10 cellular contexts compared by ENCODE assay signal in the genomic region with DNA sequence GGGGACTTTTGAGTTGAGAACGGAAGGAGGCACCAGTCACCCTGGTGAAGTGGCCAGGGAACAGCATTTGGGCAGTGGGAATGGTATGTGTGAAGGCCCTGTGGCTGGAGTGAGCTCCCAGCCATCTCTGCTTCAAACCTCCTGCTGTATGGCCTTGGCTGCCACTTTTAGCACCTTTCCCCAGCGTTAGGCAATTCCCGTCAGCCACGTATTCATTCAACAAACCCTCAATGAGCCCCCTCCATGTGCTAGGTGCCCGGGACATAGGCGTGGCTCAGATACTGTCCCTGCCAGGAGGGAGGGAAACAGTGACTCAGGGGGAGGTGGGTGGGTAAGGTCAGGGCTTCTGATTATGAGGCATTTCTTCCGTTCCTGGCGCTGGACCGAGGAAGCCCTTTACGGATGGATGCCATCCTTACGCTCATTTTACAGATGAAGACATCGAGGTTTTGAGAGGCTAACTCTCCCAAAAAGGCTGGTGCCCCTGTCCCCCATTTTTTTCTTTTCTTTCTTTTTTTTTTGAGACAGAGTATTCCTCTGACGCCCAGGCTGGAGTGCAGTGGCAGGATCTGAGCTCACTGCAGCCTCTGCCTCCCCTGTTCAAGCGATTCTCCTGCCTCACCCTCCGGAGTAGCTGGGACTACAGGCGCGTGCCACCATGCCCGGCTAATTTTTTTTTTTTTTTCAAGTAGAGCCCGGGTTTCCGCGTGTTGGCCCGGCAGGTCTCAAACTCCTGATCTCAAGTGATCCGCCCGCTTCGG. TPM values are rescaled to one million over a fixed set of nuclear protein-coding genes. Genes with fewer than 3 reads are reported as not detected.
A peak's percentile ranks its signal among the peaks of the same experiment; 100 is the strongest.
DNase-seq lines count a peak whose midpoint lies in the region; ATAC-seq and TF ChIP-seq lines count a peak whose summit lies in the region.
"Had no signal": no experiment of that assay in that cellular context is flagged by ENCODE, and none has a peak within 500 bp of the region (broad histone marks: within the 10 kb centered on the region; RNA-seq: fewer than 3 reads in every experiment).

No MANE protein-coding gene starts in this region.

- no peaks in the 10 kb centered on the region for H3K27me3 ChIP-seq in MG63
- H3K27me3 ChIP-seq: tibial nerve had no signal

- no peak for ATAC-seq in omental fat pad (ENCODE audit: low FRiP score)

- H3K27ac ChIP-seq in coronary artery, result peak overlapping the region in 1 of 2 donors; percentile 67
- H3K27ac ChIP-seq: parathyroid adenoma had no signal

- H3K9me3 ChIP-seq in MG63, result no peaks in the 10 kb centered on the region
- H3K9me3 ChIP-seq: tibial nerve had no signal

- H3K4me3 ChIP-seq in MG63 (no peak overlapping the region), coronary artery (no peak overlapping the region)

- intact Hi-C loops in posterior vena cava (cut with DNase I), result loop anchor here (5.0 kb wide), 2 partner anchors 101 to 144 kb away; a partner anchor contains a TSS

- peak; percentile 85 for DNase-seq in Daoy (ENCODE audit: low read depth)
- peak; percentile 70 for DNase-seq in MG63
- peak; percentile 67 for DNase-seq in coronary artery (ENCODE audit: low spot score)
- DNase-seq in posterior vena cava (ENCODE audit: low spot score), result peak; percentile 78
- DNase-seq in effector CD8-positive, alpha-beta T cell (lab: John Stamatoyannopoulos, UW), result no peak
- no peak for DNase-seq in NCI-H82 (lab: John Stamatoyannopoulos, UW)
- no peak for DNase-seq in omental fat pad (ENCODE audit: low spot score)
- DNase-seq in NCI-H748 (lab: John Stamatoyannopoulos, UW; ENCODE audit: unreplicated experiment), result no peak

- TF ChIP-seq CTCF in coronary artery (IDR thresholded peaks at IDR 0.05) (no peak), omental fat pad (IDR thresholded peaks at IDR 0.05) (no peak)

- peaks cover 40% of the 10 kb centered on the region for H3K36me3 ChIP-seq in MG63

RNA-seq across cellular contexts. Expression of a gene that starts 37.5 kb away (rescaled TPM):
- 7.6 and 9.5 TPM in 2 replicates for total RNA-seq in Daoy (2014; rRNA removed; shearing (Covaris generic))
- total RNA-seq in MG63 (2014; rRNA removed; shearing (Covaris generic); ENCODE audit: low replicate concordance), result 25.4 and 33.0 TPM in 2 replicates
- total RNA-seq in posterior vena cava (10 to 100 TPM; 35.4 to 39.1 TPM), omental fat pad (10 to 100 TPM; 15.1 to 29.3 (median 19.7) TPM)

Comparison
In these comparisons a context has a peak if more than half of its experiments do, and no peak if none do; other contexts are left out.
1. DNase-seq: peak in Daoy (single experiment), MG63 (single experiment), coronary artery (single experiment) and posterior vena cava (single experiment); none in effector CD8-positive, alpha-beta T cell (single experiment), NCI-H82 (single experiment), omental fat pad (single experiment) and NCI-H748 (single experiment).